Comparison of ENCODE assay signal across 8 cellular contexts in the genomic region with DNA sequence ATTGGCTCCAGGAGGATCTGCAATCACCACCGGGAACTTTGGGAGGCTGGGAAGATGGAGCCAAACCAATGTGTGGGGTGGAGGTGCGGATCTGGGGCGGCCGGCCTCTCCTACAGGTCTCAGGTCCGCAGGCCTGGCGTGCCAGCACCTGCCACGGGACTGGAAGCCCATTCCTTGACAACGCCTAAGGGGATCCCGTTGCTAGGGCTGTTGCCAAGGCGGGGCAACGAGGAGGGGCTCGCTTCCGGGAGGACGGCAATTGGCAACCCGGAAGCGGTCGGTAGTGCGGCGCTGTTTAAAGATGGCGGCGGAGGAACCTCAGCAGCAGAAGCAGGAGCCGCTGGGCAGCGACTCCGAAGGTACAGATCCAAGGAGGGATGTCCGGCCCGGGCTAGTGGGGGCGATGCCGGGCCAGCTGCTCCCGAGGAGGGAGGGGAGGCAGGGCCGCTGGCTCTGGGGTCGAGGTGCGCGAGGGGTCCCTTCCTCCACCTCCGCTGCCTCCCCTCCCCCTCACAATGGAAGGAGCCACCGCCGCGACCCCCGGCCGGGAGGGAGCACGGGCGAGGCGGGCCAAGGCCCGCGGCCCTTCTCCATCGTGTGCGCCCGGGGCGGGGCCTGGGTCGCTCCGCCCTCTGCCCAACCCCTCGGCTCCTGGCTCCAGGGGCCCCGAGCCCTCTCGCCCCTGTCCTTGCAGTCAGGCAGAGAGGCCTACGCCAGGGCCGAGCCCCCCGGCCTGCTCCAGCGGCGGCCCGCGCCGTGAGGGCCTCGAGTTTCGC. TPM values are rescaled to one million over a fixed set of nuclear protein-coding genes. Genes with fewer than 3 reads are reported as not detected.
A peak's percentile ranks its signal among the peaks of the same experiment; 100 is the strongest.
DNase-seq lines count a peak whose midpoint lies in the region; ATAC-seq, FAIRE-seq and TF ChIP-seq lines count a peak whose summit lies in the region.

A gene with protein sequence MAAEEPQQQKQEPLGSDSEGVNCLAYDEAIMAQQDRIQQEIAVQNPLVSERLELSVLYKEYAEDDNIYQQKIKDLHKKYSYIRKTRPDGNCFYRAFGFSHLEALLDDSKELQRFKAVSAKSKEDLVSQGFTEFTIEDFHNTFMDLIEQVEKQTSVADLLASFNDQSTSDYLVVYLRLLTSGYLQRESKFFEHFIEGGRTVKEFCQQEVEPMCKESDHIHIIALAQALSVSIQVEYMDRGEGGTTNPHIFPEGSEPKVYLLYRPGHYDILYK (plus strand): TSS at position 283 of the 776 bp plus-strand sequence. CDS start 19 bp downstream, at position 302.

- peak within 1 kb of the TSS; percentile 88 for H3K9ac ChIP-seq in smooth muscle cell (ENCODE audit: low read depth)

- H3K27ac ChIP-seq in A549 (peak within 1 kb of the TSS; percentile 98 to 99), smooth muscle cell (ENCODE audit: low read depth) (peak within 1 kb of the TSS; percentile 76)

- H3K9me3 Mint-ChIP-seq in WTC11 (no peaks in the 10 kb centered on the region), immature natural killer cell (no peaks in the 10 kb centered on the region)

- H3K4me3 Mint-ChIP-seq in WTC11 (peak within 1 kb of the TSS; percentile 94), immature natural killer cell (peak within 1 kb of the TSS; percentile 95 to 98 (median 98))

- H2AFZ ChIP-seq in smooth muscle cell (ENCODE audit: low read depth) = peak within 1 kb of the TSS; percentile 33

- peaks cover 32% of the 10 kb centered on the region for H4K20me1 ChIP-seq in smooth muscle cell (ENCODE audit: low read depth)

- POLR2A ChIA-PET in A549 (lab: Yijun Ruan, JAX) = interaction anchor here (0.5 to 1.9 kb wide), 4 partner anchors 9 to 82 kb away, joined by 3 to 9 read pairs (median 3); a partner anchor contains a TSS
- POLR2A ChIA-PET in WTC11 (lab: Charles Lee) = interaction anchor here (1.0 kb wide), 1 partner anchor 69 kb away, joined by 3 read pairs; a partner anchor contains a TSS

- no peaks in the 10 kb centered on the region for H3K36me3 ChIP-seq in smooth muscle cell (ENCODE audit: low read depth)

- FAIRE-seq in A549 (lab: Jason Lieb, UNC) = peak; percentile 49

- TF ChIP-seq EP300 in A549 (IDR thresholded peaks at IDR 0.05) = no peak

- H3F3A ChIP-seq in smooth muscle cell (ENCODE audit: low read depth) = no peaks in the 10 kb centered on the region

- TF ChIP-seq CTCF in A549 (IDR thresholded peaks at IDR 0.05) (no peak), WTC11 (IDR thresholded peaks at IDR 0.05) (no peak), cardiac fibroblast (IDR thresholded peaks at IDR 0.05; ENCODE audit: low read depth, low read length) (no peak), smooth muscle cell (IDR thresholded peaks at IDR 0.05; ENCODE audit: borderline replicate concordance, insufficient read depth, poor library complexity, severe bottlenecking) (no peak)

- H3K79me2 ChIP-seq in smooth muscle cell (ENCODE audit: low read depth) = peaks cover 32% of the 10 kb centered on the region

- H3K4me1 ChIP-seq in A549 = peaks cover 10% of the 10 kb centered on the region; the same call in 2 of the 3 replicates
- H3K4me1 ChIP-seq in smooth muscle cell (ENCODE audit: low read depth) = peaks cover 13% of the 10 kb centered on the region

- no peaks in the 10 kb centered on the region for H3K27me3 ChIP-seq in smooth muscle cell (ENCODE audit: low read depth)

- H3K9me3 ChIP-seq in A549 (no peaks in the 10 kb centered on the region), smooth muscle cell (replicated peaks; ENCODE audit: low read depth) (no peaks in the 10 kb centered on the region)

- CTCF ChIA-PET in A549 (lab: Yijun Ruan, JAX) = interaction anchor here (2.7 kb wide), 1 partner anchor 14 kb away, joined by 9 read pairs; no protein-coding TSS in a partner anchor
- CTCF ChIA-PET in WTC11 (lab: Charles Lee) = interaction anchor here (0.9 to 1.5 kb wide), 2 partner anchors 13 to 14 kb away, joined by 3 to 5 read pairs; no protein-coding TSS in a partner anchor

- H3K27ac Mint-ChIP-seq in WTC11 (peak within 1 kb of the TSS; percentile 95), immature natural killer cell (peak within 1 kb of the TSS; percentile 97 to 99 (median 98))

- H3K36me3 Mint-ChIP-seq in WTC11 (peaks cover 21% of the 10 kb centered on the region), immature natural killer cell (peaks cover 3 to 17% (median 3%) of the 10 kb centered on the region in 3 donors)

- peak; percentile 77 for TF ChIP-seq POLR2A in A549 (IDR thresholded peaks at IDR 0.05; ENCODE audit: low read length)

- peak; percentile 94 to 96 for ATAC-seq in A549
- ATAC-seq in GM18867 (IDR thresholded peaks at IDR 0.05; ENCODE audit: unreplicated experiment) = peak; percentile 91
- peak; percentile 79 for ATAC-seq in HG03135 (IDR thresholded peaks at IDR 0.05; ENCODE audit: unreplicated experiment)
- peak; percentile 86 for ATAC-seq in WTC11

- peak; percentile 94 to 95 for DNase-seq in A549 (ENCODE audit: low read depth in 1 of 2, low spot score in 1 of 2)
- DNase-seq in NCI-H2227 (lab: John Stamatoyannopoulos, UW; ENCODE audit: unreplicated experiment) = peak; percentile 97
- DNase-seq in WTC11 (ENCODE audit: low spot score) = peak; percentile 98
- DNase-seq in cardiac fibroblast (ENCODE audit: low read depth in 2 of 2) = peak; percentile 89 to 92
- peak; percentile 82 to 85 (median 83) for DNase-seq in immature natural killer cell
- peak; percentile 42 for DNase-seq in smooth muscle cell (lab: John Stamatoyannopoulos, UW; ENCODE audit: unreplicated experiment)

- no peak for TF ChIP-seq RAD21 in A549 (conservative IDR thresholded peaks at IDR 0.05 in 1 of 2, IDR thresholded peaks at IDR 0.05 in 1 of 2)

- H3K4me3 ChIP-seq in A549 (peak within 1 kb of the TSS; percentile 99), cardiac fibroblast (replicated peaks in 1 of 2; ENCODE audit: low read depth in 2 of 2, low read length in 2 of 2) (peak within 1 kb of the TSS; percentile 98 to 99), smooth muscle cell (peak within 1 kb of the TSS; percentile 76)

- H3K4me2 ChIP-seq in A549 (peak within 1 kb of the TSS; percentile 82), smooth muscle cell (peak within 1 kb of the TSS; percentile 95)

- no peaks in the 10 kb centered on the region; the same call in 1 of the 2 replicates for H3K27me3 Mint-ChIP-seq in WTC11 (ENCODE audit: low read depth)
- H3K27me3 Mint-ChIP-seq in immature natural killer cell (ENCODE audit: low read depth in 3 of 3) = peaks cover 6 to 11% (median 10%) of the 10 kb centered on the region in 3 donors

- H3K4me1 Mint-ChIP-seq in WTC11 (peaks cover 21% of the 10 kb centered on the region), immature natural killer cell (peaks cover 25 to 34% of the 10 kb centered on the region in 2 donors)

- WGBS in A549 (ENCODE audit: missing lambda C conversion rate) = 1% methylated on average over 39 of the region's 63 CpGs
- 1% methylated on average over 48 of the region's 63 CpGs for WGBS in smooth muscle cell (ENCODE audit: low lambda C conversion rate)

TF ChIP-seq in A549, 52 proteins besides CTCF, POLR2A, EP300 and RAD21 (continues in another document):
- TF ChIP-seq, protein P1, sequence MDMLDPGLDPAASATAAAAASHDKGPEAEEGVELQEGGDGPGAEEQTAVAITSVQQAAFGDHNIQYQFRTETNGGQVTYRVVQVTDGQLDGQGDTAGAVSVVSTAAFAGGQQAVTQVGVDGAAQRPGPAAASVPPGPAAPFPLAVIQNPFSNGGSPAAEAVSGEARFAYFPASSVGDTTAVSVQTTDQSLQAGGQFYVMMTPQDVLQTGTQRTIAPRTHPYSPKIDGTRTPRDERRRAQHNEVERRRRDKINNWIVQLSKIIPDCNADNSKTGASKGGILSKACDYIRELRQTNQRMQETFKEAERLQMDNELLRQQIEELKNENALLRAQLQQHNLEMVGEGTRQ (IDR thresholded peaks at IDR 0.05) = 0 out of 2 replicates have a peak, but pooled peaks have one; percentile 10
- TF ChIP-seq, protein P2, sequence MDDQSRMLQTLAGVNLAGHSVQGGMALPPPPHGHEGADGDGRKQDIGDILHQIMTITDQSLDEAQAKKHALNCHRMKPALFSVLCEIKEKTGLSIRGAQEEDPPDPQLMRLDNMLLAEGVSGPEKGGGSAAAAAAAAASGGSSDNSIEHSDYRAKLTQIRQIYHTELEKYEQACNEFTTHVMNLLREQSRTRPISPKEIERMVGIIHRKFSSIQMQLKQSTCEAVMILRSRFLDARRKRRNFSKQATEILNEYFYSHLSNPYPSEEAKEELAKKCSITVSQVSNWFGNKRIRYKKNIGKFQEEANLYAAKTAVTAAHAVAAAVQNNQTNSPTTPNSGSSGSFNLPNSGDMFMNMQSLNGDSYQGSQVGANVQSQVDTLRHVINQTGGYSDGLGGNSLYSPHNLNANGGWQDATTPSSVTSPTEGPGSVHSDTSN (IDR thresholded peaks at IDR 0.05) = no peak

TF ChIP-seq in WTC11, 78 proteins besides CTCF, POLR2A, EP300 and RAD21 (continues in another document):
- TF ChIP-seq, protein P3, sequence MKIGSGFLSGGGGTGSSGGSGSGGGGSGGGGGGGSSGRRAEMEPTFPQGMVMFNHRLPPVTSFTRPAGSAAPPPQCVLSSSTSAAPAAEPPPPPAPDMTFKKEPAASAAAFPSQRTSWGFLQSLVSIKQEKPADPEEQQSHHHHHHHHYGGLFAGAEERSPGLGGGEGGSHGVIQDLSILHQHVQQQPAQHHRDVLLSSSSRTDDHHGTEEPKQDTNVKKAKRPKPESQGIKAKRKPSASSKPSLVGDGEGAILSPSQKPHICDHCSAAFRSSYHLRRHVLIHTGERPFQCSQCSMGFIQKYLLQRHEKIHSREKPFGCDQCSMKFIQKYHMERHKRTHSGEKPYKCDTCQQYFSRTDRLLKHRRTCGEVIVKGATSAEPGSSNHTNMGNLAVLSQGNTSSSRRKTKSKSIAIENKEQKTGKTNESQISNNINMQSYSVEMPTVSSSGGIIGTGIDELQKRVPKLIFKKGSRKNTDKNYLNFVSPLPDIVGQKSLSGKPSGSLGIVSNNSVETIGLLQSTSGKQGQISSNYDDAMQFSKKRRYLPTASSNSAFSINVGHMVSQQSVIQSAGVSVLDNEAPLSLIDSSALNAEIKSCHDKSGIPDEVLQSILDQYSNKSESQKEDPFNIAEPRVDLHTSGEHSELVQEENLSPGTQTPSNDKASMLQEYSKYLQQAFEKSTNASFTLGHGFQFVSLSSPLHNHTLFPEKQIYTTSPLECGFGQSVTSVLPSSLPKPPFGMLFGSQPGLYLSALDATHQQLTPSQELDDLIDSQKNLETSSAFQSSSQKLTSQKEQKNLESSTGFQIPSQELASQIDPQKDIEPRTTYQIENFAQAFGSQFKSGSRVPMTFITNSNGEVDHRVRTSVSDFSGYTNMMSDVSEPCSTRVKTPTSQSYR (CRISPR knock-in tag; IDR thresholded peaks at IDR 0.05) = peak; percentile 67; the same call in 1 of the 2 replicates

RNA-seq across cellular contexts. Expression of the gene that starts here (rescaled TPM):
- polyA plus RNA-seq in A549 (2011; rRNA removed) (109 and 113 TPM in 2 replicates), A549 (2017; fragmentation: RNase III; extraction: RNeasy Plus Mini Kit Qiagen cat#74134 plus additional on column Dnase treatment) (94.0 to 97.4 TPM (median 95.8 TPM) in 3 replicates), immature natural killer cell (100 to 1,000 TPM; 143 to 204 (median 164) TPM), smooth muscle cell (155 and 164 TPM in 2 replicates)
- polyA plus RNA-seq in A549 (2012; cell fraction: cytosol; rRNA removed) = 235 and 277 TPM in 2 replicates
- 475 and 538 TPM in 2 replicates for polyA plus RNA-seq in A549 (2012; cell fraction: nucleus; rRNA removed)
- 88.6 and 93.5 TPM in 2 replicates for polyA minus RNA-seq in A549 (2011; rRNA and poly(A)+ RNA removed)
- total RNA-seq in WTC11 (2021) (94.3 to 112 TPM (median 99.3 TPM) in 3 replicates), smooth muscle cell (55.2 and 71.5 TPM in 2 replicates)

Comparison
In these comparisons a context has a peak if more than half of its experiments do, and no peak if none do; other contexts are left out.
1. Peak in every context shown above with its lines: DNase-seq, ATAC-seq, H3K4me3 ChIP-seq and H3K27ac ChIP-seq.
2. DNase-seq: peak in every context shown above with its lines; median percentile 98 in WTC11; 97 in NCI-H2227; 94 in A549; 90 in cardiac fibroblast; 83 in immature natural killer cell; 42 in smooth muscle cell.